12 cellular contexts compared by ENCODE assay signal in the genomic region with DNA sequence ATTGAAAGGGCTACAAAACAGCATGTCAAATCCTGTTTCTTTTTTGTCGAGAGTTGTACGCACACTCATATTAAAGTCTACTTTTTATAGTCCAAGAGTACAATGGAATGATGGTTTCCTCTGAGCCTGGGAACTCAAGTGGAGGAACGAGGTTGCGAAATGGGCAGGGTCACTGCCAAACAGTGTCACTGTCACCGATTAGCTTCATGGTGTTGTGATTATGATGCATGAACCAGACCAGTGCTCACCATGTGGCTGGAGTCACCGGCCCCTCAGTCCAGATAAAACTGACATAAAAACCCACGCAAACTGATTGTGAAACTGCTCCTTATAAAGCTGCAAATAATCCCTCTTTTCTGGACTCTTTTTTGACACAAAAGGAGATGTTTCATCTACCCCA.
A peak's percentile ranks its signal among the peaks of the same experiment; 100 is the strongest.
DNase-seq lines count a peak whose midpoint lies in the region; ATAC-seq, FAIRE-seq and TF ChIP-seq lines count a peak whose summit lies in the region.
"Had no signal": no experiment of that assay in that cellular context is flagged by ENCODE, and none has a peak within 500 bp of the region (broad histone marks: within the 10 kb centered on the region; RNA-seq: fewer than 3 reads in every experiment).

No MANE protein-coding gene starts in this region.

- H3K9ac ChIP-seq in GM23248 (peak overlapping the region; percentile 85), H1 (replicated peaks in 1 of 4; ENCODE audit: extremely low read depth in 1 of 4, low read depth in 3 of 4, low read length in 3 of 4) (no peak overlapping the region), liver (ENCODE audit: low read depth in 1 of 2, low read length in 2 of 2) (no peak overlapping the region), stomach smooth muscle (ENCODE audit: low read length in 2 of 2) (no peak overlapping the region)

- H3K56ac ChIP-seq in H1 (replicated peaks; ENCODE audit: insufficient read length, low read depth, low read length), result no peak overlapping the region

- FAIRE-seq in H1 (lab: Jason Lieb, UNC), result no peak
- FAIRE-seq: K562 had no signal

- H3K14ac ChIP-seq in H1 (ENCODE audit: insufficient read length), result no peak overlapping the region

- no peak overlapping the region; the same call in 1 of the 2 replicates for H2BK12ac ChIP-seq in H1 (ENCODE audit: low read depth, low read length)

- H2AK5ac ChIP-seq in H1 (ENCODE audit: low read depth, low read length), result no peak overlapping the region

- peak overlapping the region; percentile 19; the same call in 1 of the 2 replicates for H2BK15ac ChIP-seq in H1 (ENCODE audit: low read length)

- no peaks in the 10 kb centered on the region for H3K9me2 ChIP-seq in GM23248 (ENCODE audit: insufficient read depth)

- CTCF ChIA-PET in H1 (lab: Charles Lee; ENCODE audit: partially characterized antibody) (interaction anchor here (1.6 kb wide), 1 partner anchor 11 kb away, joined by 6 read pairs; no protein-coding TSS in a partner anchor), GM10248 (lab: Yijun Ruan, JAX) (no interaction called here)

- peak overlapping the region; percentile 41 for H3K4me3 ChIP-seq in GM23248
- no peak overlapping the region for H3K4me3 ChIP-seq in H1 (ENCODE audit: extremely low read depth in 1 of 4, insufficient read depth in 2 of 4, low read depth in 3 of 4, low read length in 4 of 4)
- H3K4me3 ChIP-seq in liver (ENCODE audit: low read depth in 1 of 3, low read length in 3 of 3), result no peak overlapping the region
- H3K4me3 ChIP-seq in stomach smooth muscle (ENCODE audit: low read length in 2 of 2), result no peak overlapping the region
- H3K4me3 ChIP-seq: K562, SJCRH30 had no signal

- H3K27ac ChIP-seq in GM23248 (peak overlapping the region; percentile 96), H1 (ENCODE audit: low read depth, low read length) (no peak overlapping the region), liver (ENCODE audit: low read depth in 1 of 2, low read length in 2 of 2) (peak overlapping the region; percentile 31 to 46), stomach smooth muscle (ENCODE audit: low read length) (peak overlapping the region; percentile 84)
- H3K27ac ChIP-seq: SJCRH30 had no signal

- peaks cover 73% of the 10 kb centered on the region for H3F3A ChIP-seq in GM23248 (ENCODE audit: insufficient read depth)

- no peaks in the 10 kb centered on the region for H4K20me1 ChIP-seq in GM23248 (ENCODE audit: insufficient read depth)
- peaks cover 0 to 5% of the 10 kb centered on the region in 2 experiments for H4K20me1 ChIP-seq in H1 (replicated peaks in 1 of 2; ENCODE audit: control insufficient read depth in 1 of 2, insufficient read depth in 2 of 2, low read length in 2 of 2)

- no peak overlapping the region for H2AFZ ChIP-seq in GM23248
- H2AFZ ChIP-seq in H1 (ENCODE audit: low read length), result no peak overlapping the region

- H3K79me2 ChIP-seq in GM23248 (ENCODE audit: insufficient read depth) (no peaks in the 10 kb centered on the region), H1 (ENCODE audit: control insufficient read depth in 1 of 2, insufficient read depth in 2 of 2, low read length in 2 of 2) (no peaks in the 10 kb centered on the region; a peak in 1 of 4 replicates)

- H3K23me2 ChIP-seq in H1 (ENCODE audit: low read depth, low read length), result peaks cover 13% of the 10 kb centered on the region

- no peak for TF ChIP-seq CTCF in H1 (IDR thresholded peaks at IDR 0.05; ENCODE audit: control extremely low read depth in 1 of 3, insufficient read depth in 1 of 3, low read depth in 1 of 3, low read length in 3 of 3)
- TF ChIP-seq CTCF in liver (IDR thresholded peaks at IDR 0.05; ENCODE audit: low read depth, low read length, missing input control), result no peak
- TF ChIP-seq CTCF in GM10248 (IDR thresholded peaks at IDR 0.05; ENCODE audit: control extremely low read depth, extremely low read depth, low read depth, missing control alignments), result no peak

- H3K18ac ChIP-seq in H1 (ENCODE audit: extremely low read depth, low read length), result no peak overlapping the region

- POLR2A ChIA-PET in H1 (lab: Charles Lee; ENCODE audit: partially characterized antibody) (no interaction called here), GM10248 (lab: Yijun Ruan, JAX) (no interaction called here)

- H4K91ac ChIP-seq in H1 (replicated peaks; ENCODE audit: insufficient read length, low read length), result no peak overlapping the region

- no peak overlapping the region for H4K5ac ChIP-seq in H1 (ENCODE audit: insufficient read length, low read depth, low read length)

- H2BK5ac ChIP-seq in H1 (ENCODE audit: low read depth, low read length), result no peak overlapping the region

- no peak overlapping the region for H3K23ac ChIP-seq in H1 (ENCODE audit: insufficient read length)

- TF ChIP-seq RAD21 in H1 (IDR thresholded peaks at IDR 0.05 in 1 of 2, conservative IDR thresholded peaks at IDR 0.05 in 1 of 2; ENCODE audit: low read depth in 2 of 2, low read length in 2 of 2), result no peak
- TF ChIP-seq RAD21 in liver (IDR thresholded peaks at IDR 0.05), result no peak

- H3K4me1 ChIP-seq in GM23248 (ENCODE audit: insufficient read depth) (peaks cover 38% of the 10 kb centered on the region), H1 (replicated peaks in 1 of 4; ENCODE audit: control insufficient read depth in 3 of 4, insufficient read depth in 4 of 4, low read length in 3 of 4) (peaks cover 3 to 19% (median 15%) of the 10 kb centered on the region in 4 experiments), liver (ENCODE audit: control insufficient read depth in 4 of 4, insufficient read depth in 4 of 4, low read length in 3 of 4) (no peaks in the 10 kb centered on the region), stomach smooth muscle (ENCODE audit: control insufficient read depth, insufficient read depth, low read length) (peaks cover 24% of the 10 kb centered on the region)
- H3K4me1 ChIP-seq: SJCRH30 had no signal

- H3K4ac ChIP-seq in H1 (replicated peaks; ENCODE audit: insufficient read length, low read depth, low read length), result no peak overlapping the region

- H3K36me3 ChIP-seq in GM23248 (ENCODE audit: low read depth) (no peaks in the 10 kb centered on the region), H1 (ENCODE audit: control insufficient read depth in 2 of 4, insufficient read depth in 4 of 4, low read length in 3 of 4) (peaks cover 0 to 2% (median 0%) of the 10 kb centered on the region in 4 experiments; a peak in 1 of 8 replicates), liver (ENCODE audit: control insufficient read depth in 4 of 4, insufficient read depth in 3 of 4, low read depth in 1 of 4, low read length in 3 of 4) (no peaks in the 10 kb centered on the region), stomach smooth muscle (ENCODE audit: control insufficient read depth in 2 of 2, insufficient read depth in 2 of 2, low read length in 2 of 2) (no peaks in the 10 kb centered on the region)
- H3K36me3 ChIP-seq: SJCRH30 had no signal

- 4 to 8% methylated on average over 7 of the region's 7 CpGs for WGBS in GM23248 (ENCODE audit: low coverage in 1 of 2, low lambda C conversion rate in 2 of 2, missing lambda C conversion rate in 2 of 2), 2 experiments
- 77% methylated on average over 7 of the region's 7 CpGs; no CpG with 5 or more reads in 1 of the 2 experiments for WGBS in H1 (ENCODE audit: extremely low coverage in 1 of 2, insufficient coverage in 1 of 2, insufficient read length in 1 of 2, insufficient replicate concordance in 2 of 2, low coverage in 1 of 2, low lambda C conversion rate in 2 of 2, missing lambda C conversion rate in 1 of 2), 2 experiments
- 43% methylated on average over 7 of the region's 7 CpGs for WGBS in liver

- peak; percentile 88 for DNase-seq in GM23248
- no peak for DNase-seq in H1 (ENCODE audit: low read depth in 1 of 2, low spot score in 2 of 2)
- no peak for DNase-seq in A172 (ENCODE audit: low spot score)
- DNase-seq in stimulated activated CD4-positive, alpha-beta T cell treated with anti-CD3 and anti-CD28 coated beads, Interleukin-2, amount 100 ng/mL, for 48 hours, result no peak
- no peak for DNase-seq in GM10248 (ENCODE audit: extremely low spot score)
- DNase-seq: activated gamma-delta T cell, COR-L47, SJCRH30 had no signal

- no peaks in the 10 kb centered on the region for H3K79me1 ChIP-seq in H1 (ENCODE audit: low read depth, low read length)

- H2BK120ac ChIP-seq in H1 (replicated peaks; ENCODE audit: low read depth, low read length), result no peak overlapping the region

- in situ Hi-C loops in GM23248 (cut with MboI), result no loop called here

- no peak for TF ChIP-seq EP300 in H1 (IDR thresholded peaks at IDR 0.05; ENCODE audit: borderline replicate concordance in 1 of 2, low read depth in 2 of 2, low read length in 2 of 2)

- H4K8ac ChIP-seq in H1 (ENCODE audit: extremely low read depth, insufficient read depth, low read length), result no peak overlapping the region

- no peak for ATAC-seq in GM18909 (IDR thresholded peaks at IDR 0.05; ENCODE audit: poor library complexity, unreplicated experiment)
- ATAC-seq: K562 had no signal

- peak overlapping the region; percentile 52; the same call in 1 of the 2 replicates for H2BK20ac ChIP-seq in H1 (ENCODE audit: low read length)

- H3K9me3 ChIP-seq in GM23248 (ENCODE audit: low read depth) (no peaks in the 10 kb centered on the region), H1 (ENCODE audit: insufficient read depth in 2 of 2, low read depth in 1 of 2, low read length in 1 of 2) (peaks cover 0 to 4% of the 10 kb centered on the region in 2 experiments; a peak in 1 of 4 replicates), liver (ENCODE audit: control insufficient read depth in 4 of 4, low read length in 3 of 4) (no peaks in the 10 kb centered on the region), stomach smooth muscle (ENCODE audit: control insufficient read depth in 2 of 2, low read length in 2 of 2) (no peaks in the 10 kb centered on the region)
- H3K9me3 ChIP-seq: SJCRH30 had no signal

- no peak for TF ChIP-seq POLR2A in H1 (IDR thresholded peaks at IDR 0.05; ENCODE audit: control extremely low read depth in 1 of 2, low read depth in 2 of 2, low read length in 2 of 2)

- H3K27me3 ChIP-seq in GM23248 (replicated peaks; ENCODE audit: insufficient read depth) (no peaks in the 10 kb centered on the region), H1 (replicated peaks in 1 of 4; ENCODE audit: control insufficient read depth in 3 of 4, extremely low read depth in 1 of 4, insufficient read depth in 3 of 4, low read length in 3 of 4) (no peaks in the 10 kb centered on the region; a peak in 1 of 7 replicates), liver (ENCODE audit: control insufficient read depth in 4 of 4, insufficient read depth in 4 of 4, low read length in 3 of 4) (peaks cover 0 to 2% (median 0%) of the 10 kb centered on the region in 4 donors), stomach smooth muscle (ENCODE audit: control insufficient read depth in 1 of 2, insufficient read depth in 2 of 2, low read length in 2 of 2) (no peaks in the 10 kb centered on the region)

- H3K4me2 ChIP-seq in GM23248 (ENCODE audit: unreplicated experiment), result peak overlapping the region; percentile 73
- H3K4me2 ChIP-seq in H1 (ENCODE audit: insufficient read depth in 1 of 2, low read depth in 2 of 2, low read length in 2 of 2), result no peak overlapping the region

TF ChIP-seq in H1, 55 proteins besides CTCF, POLR2A, EP300 and RAD21 (continues in another document):
- no peak for TF ChIP-seq SAP30 (IDR thresholded peaks at IDR 0.05; ENCODE audit: insufficient read depth, insufficient replicate concordance, low read length)

TF ChIP-seq in liver, 16 proteins besides CTCF, POLR2A, EP300 and RAD21:
- TF ChIP-seq SP1 (IDR thresholded peaks at IDR 0.05) (no peak), RXRA (IDR thresholded peaks at IDR 0.05) (peak in 1 of 2 donors; percentile 4), JUND (IDR thresholded peaks at IDR 0.05) (no peak), TAF1 (conservative IDR thresholded peaks at IDR 0.05) (no peak)
